Comparison of ENCODE assay signal across 1 cellular context in genomic region chr4:56530269-56531148, GRCh38.
A peak's percentile ranks its signal among the peaks of the same experiment; 100 is the strongest.
TF ChIP-seq lines count a peak whose summit lies in the region.

No MANE protein-coding gene starts in this region.

TF ChIP-seq in K562, 482 proteins besides CTCF, POLR2A, EP300 and RAD21 (continued from another document and continues in another):
- TF ChIP-seq, protein P1, sequence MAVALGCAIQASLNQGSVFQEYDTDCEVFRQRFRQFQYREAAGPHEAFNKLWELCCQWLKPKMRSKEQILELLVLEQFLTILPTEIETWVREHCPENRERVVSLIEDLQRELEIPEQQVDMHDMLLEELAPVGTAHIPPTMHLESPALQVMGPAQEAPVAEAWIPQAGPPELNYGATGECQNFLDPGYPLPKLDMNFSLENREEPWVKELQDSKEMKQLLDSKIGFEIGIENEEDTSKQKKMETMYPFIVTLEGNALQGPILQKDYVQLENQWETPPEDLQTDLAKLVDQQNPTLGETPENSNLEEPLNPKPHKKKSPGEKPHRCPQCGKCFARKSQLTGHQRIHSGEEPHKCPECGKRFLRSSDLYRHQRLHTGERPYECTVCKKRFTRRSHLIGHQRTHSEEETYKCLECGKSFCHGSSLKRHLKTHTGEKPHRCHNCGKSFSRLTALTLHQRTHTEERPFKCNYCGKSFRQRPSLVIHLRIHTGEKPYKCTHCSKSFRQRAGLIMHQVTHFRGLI (CRISPR knock-in tag; IDR thresholded peaks at IDR 0.05), result no peak
- TF ChIP-seq ZBTB7A (IDR thresholded peaks at IDR 0.05; ENCODE audit: borderline replicate concordance, control insufficient read depth, low read depth, low read length) (peak; percentile 56; the same call in 1 of the 2 replicates), CEBPG (CRISPR knock-in tag; IDR thresholded peaks at IDR 0.05) (no peak), CEBPG (tag; conservative IDR thresholded peaks at IDR 0.05 in 1 of 2, IDR thresholded peaks at IDR 0.05 in 1 of 2) (no peak), CBFA2T3 (IDR thresholded peaks at IDR 0.05) (peak; percentile 29; the same call in 1 of the 2 replicates), NCOA4 (IDR thresholded peaks at IDR 0.05; ENCODE audit: partially characterized antibody) (no peak), ZFP91 (CRISPR knock-in tag; IDR thresholded peaks at IDR 0.05) (no peak), SAFB2 (IDR thresholded peaks at IDR 0.05; ENCODE audit: borderline replicate concordance, low read depth, low read length, severe bottlenecking) (no peak), MEF2A (IDR thresholded peaks at IDR 0.05; ENCODE audit: control insufficient read depth, low read depth, low read length) (no peak), CREB3 (tag; conservative IDR thresholded peaks at IDR 0.05; ENCODE audit: low read depth) (no peak), ZEB2 (IDR thresholded peaks at IDR 0.05) (no peak), MAFF (IDR thresholded peaks at IDR 0.05; ENCODE audit: low read length) (peak; percentile 54; the same call in 1 of the 2 replicates), NCOA1 (IDR thresholded peaks at IDR 0.05; ENCODE audit: low read depth) (0 out of 2 replicates have a peak, but pooled peaks have one; percentile 20), ZNF668 (CRISPR knock-in tag; IDR thresholded peaks at IDR 0.05) (no peak), TRIM28 (IDR thresholded peaks at IDR 0.05) (0 out of 2 replicates have a peak, but pooled peaks have one; percentile 21), ZSCAN32 (CRISPR knock-in tag; IDR thresholded peaks at IDR 0.05) (no peak), SAFB (IDR thresholded peaks at IDR 0.05; ENCODE audit: borderline replicate concordance, low read depth, low read length) (no peak), ZNF699 (CRISPR knock-in tag; IDR thresholded peaks at IDR 0.05; ENCODE audit: insufficient replicate concordance) (no peak), SMC3 (conservative IDR thresholded peaks at IDR 0.05; ENCODE audit: insufficient read depth, low read depth, low read length) (no peak), YY1 (IDR thresholded peaks at IDR 0.05; ENCODE audit: borderline replicate concordance in 1 of 3, control insufficient read depth in 1 of 3, extremely low read depth in 1 of 3, insufficient read depth in 3 of 3, insufficient read length in 1 of 3, insufficient replicate concordance in 2 of 3, low read depth in 1 of 3, low read length in 2 of 3) (peak in 1 of 3 experiments; percentile 57), ZNF707 (CRISPR knock-in tag; conservative IDR thresholded peaks at IDR 0.05) (no peak), RBFOX2 (IDR thresholded peaks at IDR 0.05; ENCODE audit: low read depth, low read length) (peak; percentile 82), MTA2 (IDR thresholded peaks at IDR 0.05; ENCODE audit: low read depth) (no peak), TRIM25 (IDR thresholded peaks at IDR 0.05; ENCODE audit: borderline replicate concordance) (no peak), ZNF274 (IDR thresholded peaks at IDR 0.05; ENCODE audit: borderline replicate concordance, low read depth, low read length) (no peak)
- TF ChIP-seq, protein P2, sequence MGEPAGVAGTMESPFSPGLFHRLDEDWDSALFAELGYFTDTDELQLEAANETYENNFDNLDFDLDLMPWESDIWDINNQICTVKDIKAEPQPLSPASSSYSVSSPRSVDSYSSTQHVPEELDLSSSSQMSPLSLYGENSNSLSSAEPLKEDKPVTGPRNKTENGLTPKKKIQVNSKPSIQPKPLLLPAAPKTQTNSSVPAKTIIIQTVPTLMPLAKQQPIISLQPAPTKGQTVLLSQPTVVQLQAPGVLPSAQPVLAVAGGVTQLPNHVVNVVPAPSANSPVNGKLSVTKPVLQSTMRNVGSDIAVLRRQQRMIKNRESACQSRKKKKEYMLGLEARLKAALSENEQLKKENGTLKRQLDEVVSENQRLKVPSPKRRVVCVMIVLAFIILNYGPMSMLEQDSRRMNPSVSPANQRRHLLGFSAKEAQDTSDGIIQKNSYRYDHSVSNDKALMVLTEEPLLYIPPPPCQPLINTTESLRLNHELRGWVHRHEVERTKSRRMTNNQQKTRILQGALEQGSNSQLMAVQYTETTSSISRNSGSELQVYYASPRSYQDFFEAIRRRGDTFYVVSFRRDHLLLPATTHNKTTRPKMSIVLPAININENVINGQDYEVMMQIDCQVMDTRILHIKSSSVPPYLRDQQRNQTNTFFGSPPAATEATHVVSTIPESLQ (CRISPR knock-in tag; IDR thresholded peaks at IDR 0.05), result no peak
- TF ChIP-seq, protein P3, sequence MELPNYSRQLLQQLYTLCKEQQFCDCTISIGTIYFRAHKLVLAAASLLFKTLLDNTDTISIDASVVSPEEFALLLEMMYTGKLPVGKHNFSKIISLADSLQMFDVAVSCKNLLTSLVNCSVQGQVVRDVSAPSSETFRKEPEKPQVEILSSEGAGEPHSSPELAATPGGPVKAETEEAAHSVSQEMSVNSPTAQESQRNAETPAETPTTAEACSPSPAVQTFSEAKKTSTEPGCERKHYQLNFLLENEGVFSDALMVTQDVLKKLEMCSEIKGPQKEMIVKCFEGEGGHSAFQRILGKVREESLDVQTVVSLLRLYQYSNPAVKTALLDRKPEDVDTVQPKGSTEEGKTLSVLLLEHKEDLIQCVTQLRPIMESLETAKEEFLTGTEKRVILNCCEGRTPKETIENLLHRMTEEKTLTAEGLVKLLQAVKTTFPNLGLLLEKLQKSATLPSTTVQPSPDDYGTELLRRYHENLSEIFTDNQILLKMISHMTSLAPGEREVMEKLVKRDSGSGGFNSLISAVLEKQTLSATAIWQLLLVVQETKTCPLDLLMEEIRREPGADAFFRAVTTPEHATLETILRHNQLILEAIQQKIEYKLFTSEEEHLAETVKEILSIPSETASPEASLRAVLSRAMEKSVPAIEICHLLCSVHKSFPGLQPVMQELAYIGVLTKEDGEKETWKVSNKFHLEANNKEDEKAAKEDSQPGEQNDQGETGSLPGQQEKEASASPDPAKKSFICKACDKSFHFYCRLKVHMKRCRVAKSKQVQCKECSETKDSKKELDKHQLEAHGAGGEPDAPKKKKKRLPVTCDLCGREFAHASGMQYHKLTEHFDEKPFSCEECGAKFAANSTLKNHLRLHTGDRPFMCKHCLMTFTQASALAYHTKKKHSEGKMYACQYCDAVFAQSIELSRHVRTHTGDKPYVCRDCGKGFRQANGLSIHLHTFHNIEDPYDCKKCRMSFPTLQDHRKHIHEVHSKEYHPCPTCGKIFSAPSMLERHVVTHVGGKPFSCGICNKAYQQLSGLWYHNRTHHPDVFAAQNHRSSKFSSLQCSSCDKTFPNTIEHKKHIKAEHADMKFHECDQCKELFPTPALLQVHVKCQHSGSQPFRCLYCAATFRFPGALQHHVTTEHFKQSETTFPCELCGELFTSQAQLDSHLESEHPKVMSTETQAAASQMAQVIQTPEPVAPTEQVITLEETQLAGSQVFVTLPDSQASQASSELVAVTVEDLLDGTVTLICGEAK (IDR thresholded peaks at IDR 0.05), result no peak
- TF ChIP-seq, protein P3 (CRISPR knock-in tag; IDR thresholded peaks at IDR 0.05), result no peak
- TF ChIP-seq, protein P4, sequence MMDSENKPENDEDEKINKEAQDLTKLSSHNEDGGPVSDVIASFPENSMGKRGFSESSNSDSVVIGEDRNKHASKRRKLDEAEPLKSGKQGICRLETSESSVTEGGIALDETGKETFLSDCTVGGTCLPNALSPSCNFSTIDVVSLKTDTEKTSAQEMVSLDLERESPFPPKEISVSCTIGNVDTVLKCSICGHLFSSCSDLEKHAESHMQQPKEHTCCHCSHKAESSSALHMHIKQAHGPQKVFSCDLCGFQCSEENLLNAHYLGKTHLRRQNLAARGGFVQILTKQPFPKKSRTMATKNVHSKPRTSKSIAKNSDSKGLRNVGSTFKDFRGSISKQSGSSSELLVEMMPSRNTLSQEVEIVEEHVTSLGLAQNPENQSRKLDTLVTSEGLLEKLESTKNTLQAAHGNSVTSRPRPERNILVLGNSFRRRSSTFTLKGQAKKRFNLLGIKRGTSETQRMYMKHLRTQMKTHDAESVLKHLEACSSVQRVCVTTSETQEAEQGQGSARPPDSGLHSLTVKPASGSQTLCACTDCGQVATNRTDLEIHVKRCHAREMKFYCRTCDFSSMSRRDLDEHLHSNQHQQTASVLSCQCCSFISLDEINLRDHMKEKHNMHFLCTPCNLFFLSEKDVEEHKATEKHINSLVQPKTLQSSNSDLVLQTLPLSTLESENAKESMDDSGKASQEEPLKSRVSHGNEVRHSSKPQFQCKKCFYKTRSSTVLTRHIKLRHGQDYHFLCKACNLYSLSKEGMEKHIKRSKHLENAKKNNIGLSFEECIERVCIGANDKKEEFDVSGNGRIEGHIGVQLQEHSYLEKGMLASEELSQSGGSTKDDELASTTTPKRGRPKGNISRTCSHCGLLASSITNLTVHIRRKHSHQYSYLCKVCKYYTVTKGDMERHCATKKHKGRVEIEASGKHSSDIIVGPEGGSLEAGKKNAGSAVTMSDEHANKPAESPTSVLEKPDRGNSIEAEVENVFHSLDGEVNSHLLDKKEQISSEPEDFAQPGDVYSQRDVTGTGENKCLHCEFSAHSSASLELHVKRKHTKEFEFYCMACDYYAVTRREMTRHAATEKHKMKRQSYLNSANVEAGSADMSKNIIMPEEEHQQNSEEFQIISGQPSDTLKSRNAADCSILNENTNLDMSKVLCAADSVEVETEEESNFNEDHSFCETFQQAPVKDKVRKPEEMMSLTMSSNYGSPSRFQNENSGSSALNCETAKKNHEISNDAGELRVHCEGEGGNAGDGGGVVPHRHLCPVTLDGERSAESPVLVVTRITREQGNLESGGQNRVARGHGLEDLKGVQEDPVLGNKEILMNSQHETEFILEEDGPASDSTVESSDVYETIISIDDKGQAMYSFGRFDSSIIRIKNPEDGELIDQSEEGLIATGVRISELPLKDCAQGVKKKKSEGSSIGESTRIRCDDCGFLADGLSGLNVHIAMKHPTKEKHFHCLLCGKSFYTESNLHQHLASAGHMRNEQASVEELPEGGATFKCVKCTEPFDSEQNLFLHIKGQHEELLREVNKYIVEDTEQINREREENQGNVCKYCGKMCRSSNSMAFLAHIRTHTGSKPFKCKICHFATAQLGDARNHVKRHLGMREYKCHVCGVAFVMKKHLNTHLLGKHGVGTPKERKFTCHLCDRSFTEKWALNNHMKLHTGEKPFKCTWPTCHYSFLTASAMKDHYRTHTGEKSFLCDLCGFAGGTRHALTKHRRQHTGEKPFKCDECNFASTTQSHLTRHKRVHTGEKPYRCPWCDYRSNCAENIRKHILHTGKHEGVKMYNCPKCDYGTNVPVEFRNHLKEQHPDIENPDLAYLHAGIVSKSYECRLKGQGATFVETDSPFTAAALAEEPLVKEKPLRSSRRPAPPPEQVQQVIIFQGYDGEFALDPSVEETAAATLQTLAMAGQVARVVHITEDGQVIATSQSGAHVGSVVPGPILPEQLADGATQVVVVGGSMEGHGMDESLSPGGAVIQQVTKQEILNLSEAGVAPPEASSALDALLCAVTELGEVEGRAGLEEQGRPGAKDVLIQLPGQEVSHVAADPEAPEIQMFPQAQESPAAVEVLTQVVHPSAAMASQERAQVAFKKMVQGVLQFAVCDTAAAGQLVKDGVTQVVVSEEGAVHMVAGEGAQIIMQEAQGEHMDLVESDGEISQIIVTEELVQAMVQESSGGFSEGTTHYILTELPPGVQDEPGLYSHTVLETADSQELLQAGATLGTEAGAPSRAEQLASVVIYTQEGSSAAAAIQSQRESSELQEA (IDR thresholded peaks at IDR 0.05; ENCODE audit: low read depth), result no peak
